14 cellular contexts compared by ENCODE assay signal in genomic region chr4:158129649-158130048, GRCh38. TPM values are rescaled to one million over a fixed set of nuclear protein-coding genes. Genes with fewer than 3 reads are reported as not detected.
A peak's percentile ranks its signal among the peaks of the same experiment; 100 is the strongest.
DNase-seq lines count a peak whose midpoint lies in the region; ATAC-seq, FAIRE-seq and TF ChIP-seq lines count a peak whose summit lies in the region.
"Had no signal": no experiment of that assay in that cellular context is flagged by ENCODE, and none has a peak within 500 bp of the region (broad histone marks: within the 10 kb centered on the region; RNA-seq: fewer than 3 reads in every experiment).

No MANE protein-coding gene starts in this region.

- H3K27me3 ChIP-seq in astrocyte (ENCODE audit: insufficient read depth, low read length) = no peaks in the 10 kb centered on the region
- H3K27me3 ChIP-seq: suprapubic skin had no signal

- H3K27ac Mint-ChIP-seq in astrocyte (ENCODE audit: unreplicated experiment) = no peak overlapping the region
- H3K27ac Mint-ChIP-seq: T-cell had no signal

- H3K9me3 Mint-ChIP-seq in astrocyte (ENCODE audit: unreplicated experiment) = peaks cover 1% of the 10 kb centered on the region
- H3K9me3 Mint-ChIP-seq: T-cell had no signal

- H3K9me3 ChIP-seq in astrocyte (ENCODE audit: insufficient read depth, low read depth, low read length) = no peaks in the 10 kb centered on the region
- H3K9me3 ChIP-seq: suprapubic skin had no signal

- H3K27me3 Mint-ChIP-seq in astrocyte (ENCODE audit: low read depth, unreplicated experiment) = no peaks in the 10 kb centered on the region
- H3K27me3 Mint-ChIP-seq: T-cell had no signal

- no peak overlapping the region for H2AFZ ChIP-seq in astrocyte (ENCODE audit: low read depth, low read length)

- peaks cover 13% of the 10 kb centered on the region for H3K4me1 Mint-ChIP-seq in astrocyte (ENCODE audit: low read depth, unreplicated experiment)
- H3K4me1 Mint-ChIP-seq: T-cell had no signal

- H3K36me3 Mint-ChIP-seq in astrocyte (ENCODE audit: low read depth, unreplicated experiment) = peaks cover 3% of the 10 kb centered on the region
- H3K36me3 Mint-ChIP-seq: T-cell had no signal

- TF ChIP-seq CTCF in GM12865 (IDR thresholded peaks at IDR 0.05; ENCODE audit: insufficient read depth, low read depth, low read length, missing control alignments) = no peak
- TF ChIP-seq CTCF in astrocyte (IDR thresholded peaks at IDR 0.05; ENCODE audit: insufficient read depth, low read depth, low read length) = no peak

- no peak overlapping the region for H3K4me2 ChIP-seq in astrocyte (ENCODE audit: low read length)

- no peaks in the 10 kb centered on the region for H4K20me1 ChIP-seq in astrocyte (ENCODE audit: insufficient read depth, low read length)

- H3K4me1 ChIP-seq in astrocyte (ENCODE audit: insufficient read depth, low read length) = no peaks in the 10 kb centered on the region

- no peak for FAIRE-seq in astrocyte (lab: Jason Lieb, UNC)
- FAIRE-seq: GM12891 had no signal

- no peak overlapping the region for H3K9ac ChIP-seq in astrocyte (ENCODE audit: low read length)

- no peak overlapping the region for H3K27ac ChIP-seq in astrocyte (ENCODE audit: low read depth, low read length)
- H3K27ac ChIP-seq: suprapubic skin had no signal

- ATAC-seq in GM21390 (IDR thresholded peaks at IDR 0.05; ENCODE audit: unreplicated experiment) = peak; percentile 88
- peak; percentile 83 for ATAC-seq in HG03095 (IDR thresholded peaks at IDR 0.05; ENCODE audit: unreplicated experiment)
- no peak for ATAC-seq in HG02970 (IDR thresholded peaks at IDR 0.05; ENCODE audit: low FRiP score, unreplicated experiment)
- ATAC-seq: T-cell had no signal

- DNase-seq in GM12865 (ENCODE audit: low read depth) (peak; percentile 9), astrocyte (ENCODE audit: low read depth) (peak; percentile 47), SHP77 treated with DMSO at 0.1 percent for 48 hours (lab: John Stamatoyannopoulos, UW) (no peak), RKO (ENCODE audit: low spot score) (no peak), NCI-H2227 treated with DMSO at 0.1 percent for 48 hours (lab: John Stamatoyannopoulos, UW) (no peak)
- DNase-seq: C1 segment of cervical spinal cord, KBM-7, NCI-H526 treated with DMSO at 0.1 percent for 48 hours, T-cell had no signal

- no peaks in the 10 kb centered on the region for H3K79me2 ChIP-seq in astrocyte (ENCODE audit: insufficient read depth, low read length)

- no peak overlapping the region for H3K4me3 Mint-ChIP-seq in astrocyte (ENCODE audit: unreplicated experiment)
- H3K4me3 Mint-ChIP-seq: T-cell had no signal

- H3K4me3 ChIP-seq in GM12865 (ENCODE audit: low read depth, low read length) = no peak overlapping the region
- H3K4me3 ChIP-seq in astrocyte (ENCODE audit: insufficient read depth, low read depth, low read length) = no peak overlapping the region
- H3K4me3 ChIP-seq: suprapubic skin had no signal

- H3K36me3 ChIP-seq in astrocyte (ENCODE audit: insufficient read depth, low read length) = no peaks in the 10 kb centered on the region
- H3K36me3 ChIP-seq: suprapubic skin had no signal

RNA-seq across cellular contexts. Expression of gene GASK1B, which starts 43.2 kb away (rescaled TPM):
- total RNA-seq in astrocyte = 25.8 and 34.2 TPM in 2 replicates

Comparison
In these comparisons a context has a peak if more than half of its experiments do, and no peak if none do; other contexts are left out.
1. DNase-seq: peak in GM12865 (single experiment) and astrocyte (single experiment); none in SHP77 treated with DMSO at 0.1 percent for 48 hours (single experiment), RKO (single experiment) and NCI-H2227 treated with DMSO at 0.1 percent for 48 hours (single experiment).